ENCODE assay signal across 25 cellular contexts in the genomic region with DNA sequence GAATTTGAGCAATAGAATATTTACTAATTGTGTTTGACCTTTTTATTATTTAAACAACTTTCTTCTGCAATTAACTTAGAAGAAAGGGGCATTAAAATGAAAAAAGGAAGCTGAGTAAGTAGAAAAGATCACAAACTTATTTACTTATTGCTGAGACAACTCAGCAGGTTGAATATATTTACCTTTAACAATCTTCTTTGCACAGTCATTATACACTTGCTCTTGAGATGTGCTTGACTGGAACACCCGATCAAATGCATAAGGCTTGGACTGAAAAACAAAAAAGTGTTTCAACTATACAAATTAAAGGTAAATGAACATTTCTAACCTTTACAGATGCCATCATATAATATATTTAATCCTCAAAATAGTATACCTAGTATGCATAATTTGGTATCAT.
"Had no signal": no experiment of that assay in that cellular context is flagged by ENCODE, and none has a peak within 500 bp of the region (broad histone marks: within the 10 kb centered on the region; RNA-seq: fewer than 3 reads in every experiment).

No MANE protein-coding gene starts in this region.

- H3K27ac Mint-ChIP-seq: activated CD4-positive, alpha-beta memory T cell treated with anti-CD3 and anti-CD28 coated beads, Interleukin-2, amount 10 ng/mL, durations not matched to agents 7 days and 5 days; activated CD4-positive, alpha-beta T cell treated with anti-CD3 and anti-CD28 coated beads, Interleukin-2, amount 10 ng/mL, durations not matched to agents 24 days and 14 days; dendritic cell treated with granulocyte-macrophage colony-stimulating factor and Interleukin-4, amounts not matched to agents 40 ng/mL and 50 ng/mL, for 4 days had no signal

- H3K27ac ChIP-seq: body of pancreas, pancreas, psoas muscle, right atrium auricular region, thyroid gland had no signal

- H3K36me3 ChIP-seq: pancreas, thyroid gland had no signal

- ATAC-seq: activated CD4-positive, CD25-positive, alpha-beta regulatory T cell treated with anti-CD3 and anti-CD28 coated beads, Interleukin-2, amount 50 U/mL, for 24 hours; activated naive CD8-positive, alpha-beta T cell treated with anti-CD3 and anti-CD28 coated beads, Interleukin-2, amount 50 U/mL, for 24 hours; activated T-cell treated with anti-CD3 and anti-CD28 coated beads, Interleukin-2, amount 50 U/mL, for 72 hours; body of pancreas; esophagus mucosa; left ventricle myocardium superior; natural killer cell; pancreas; psoas muscle; upper lobe of right lung had no signal

- H3K4me3 Mint-ChIP-seq: activated CD4-positive, alpha-beta memory T cell treated with anti-CD3 and anti-CD28 coated beads, Interleukin-2, amount 10 ng/mL, durations not matched to agents 7 days and 5 days; activated CD4-positive, alpha-beta T cell treated with anti-CD3 and anti-CD28 coated beads, Interleukin-2, amount 10 ng/mL, durations not matched to agents 24 days and 14 days; activated naive CD8-positive, alpha-beta T cell treated with anti-CD3 and anti-CD28 coated beads, Interleukin-2, amount 50 U/mL, for 24 hours; dendritic cell treated with granulocyte-macrophage colony-stimulating factor and Interleukin-4, amounts not matched to agents 40 ng/mL and 50 ng/mL, for 4 days; natural killer cell; stimulated activated naive CD8-positive, alpha-beta T cell treated with anti-CD3 and anti-CD28 coated beads, Interleukin-15, Interleukin-2, amounts not matched to agents 100 ng/mL and 50 ng/mL, for 24 hours had no signal

- H3K9me3 ChIP-seq: body of pancreas, pancreas, psoas muscle, right atrium auricular region, thyroid gland, upper lobe of right lung had no signal

- H3K9me3 Mint-ChIP-seq: activated CD4-positive, alpha-beta memory T cell treated with anti-CD3 and anti-CD28 coated beads, Interleukin-2, amount 10 ng/mL, durations not matched to agents 7 days and 5 days; activated naive CD8-positive, alpha-beta T cell treated with anti-CD3 and anti-CD28 coated beads, Interleukin-2, amount 50 U/mL, for 24 hours; dendritic cell treated with granulocyte-macrophage colony-stimulating factor and Interleukin-4, amounts not matched to agents 40 ng/mL and 50 ng/mL, for 4 days; natural killer cell; stimulated activated naive CD8-positive, alpha-beta T cell treated with anti-CD3 and anti-CD28 coated beads, Interleukin-15, Interleukin-2, amounts not matched to agents 100 ng/mL and 50 ng/mL, for 24 hours had no signal

- DNase-seq: activated CD4-positive, alpha-beta memory T cell treated with anti-CD3 and anti-CD28 coated beads, Interleukin-2, amount 10 ng/mL, durations not matched to agents 7 days and 5 days; activated CD4-positive, alpha-beta T cell treated with anti-CD3 and anti-CD28 coated beads, Interleukin-2, amount 10 ng/mL, durations not matched to agents 24 days and 14 days; activated gamma-delta T cell; activated naive CD4-positive, alpha-beta T cell treated with anti-CD3 and anti-CD28 coated beads, Interleukin-2, amount 50 U/mL, for 16 hours; activated naive CD8-positive, alpha-beta T cell treated with anti-CD3 and anti-CD28 coated beads, Interleukin-2, amount 50 U/mL, for 24 hours; activated T-cell treated with anti-CD3 and anti-CD28 coated beads, Interleukin-2, amount 50 U/mL, for 72 hours; body of pancreas; effector CD4-positive, alpha-beta T cell; hippocampal formation; left ventricle myocardium superior; mammary epithelial cell; midbrain; natural killer cell; pancreas; psoas muscle; stimulated activated CD4-positive, alpha-beta T cell treated with anti-CD3 and anti-CD28 coated beads, Interleukin-1b, Interleukin-23, amount 100 ng/mL, for 48 hours; substantia nigra; thyroid gland; upper lobe of right lung had no signal

- FAIRE-seq: frontal cortex, pancreas had no signal

- H3K4me3 ChIP-seq: body of pancreas, pancreas, psoas muscle, right atrium auricular region, thyroid gland, upper lobe of right lung had no signal

- H3K27me3 ChIP-seq: body of pancreas, pancreas, right atrium auricular region, thyroid gland, upper lobe of right lung had no signal

- H3K27me3 Mint-ChIP-seq: activated CD4-positive, alpha-beta memory T cell treated with anti-CD3 and anti-CD28 coated beads, Interleukin-2, amount 10 ng/mL, durations not matched to agents 7 days and 5 days; activated CD4-positive, alpha-beta T cell treated with anti-CD3 and anti-CD28 coated beads, Interleukin-2, amount 10 ng/mL, durations not matched to agents 24 days and 14 days; activated naive CD8-positive, alpha-beta T cell treated with anti-CD3 and anti-CD28 coated beads, Interleukin-2, amount 50 U/mL, for 24 hours; dendritic cell treated with granulocyte-macrophage colony-stimulating factor and Interleukin-4, amounts not matched to agents 40 ng/mL and 50 ng/mL, for 4 days; stimulated activated naive CD8-positive, alpha-beta T cell treated with anti-CD3 and anti-CD28 coated beads, Interleukin-15, Interleukin-2, amounts not matched to agents 100 ng/mL and 50 ng/mL, for 24 hours had no signal
